Comparison of ENCODE assay signal across 9 cellular contexts in genomic region chr12:121810833-121811433, GRCh38. TPM values are rescaled to one million over a fixed set of nuclear protein-coding genes. Genes with fewer than 3 reads are reported as not detected.
DNase-seq lines count a peak whose midpoint lies in the region; ATAC-seq and TF ChIP-seq lines count a peak whose summit lies in the region.
"Had no signal": no experiment of that assay in that cellular context is flagged by ENCODE, and none has a peak within 500 bp of the region (broad histone marks: within the 10 kb centered on the region; RNA-seq: fewer than 3 reads in every experiment).

No MANE protein-coding gene starts in this region.

- peaks cover 23% of the 10 kb centered on the region for H3K4me1 Mint-ChIP-seq in endothelial cell (ENCODE audit: unreplicated experiment)

- DNase-seq in endothelial cell (ENCODE audit: low spot score) = no peak
- DNase-seq in psoas muscle = no peak
- DNase-seq in GM19240 (ENCODE audit: insufficient read length, low spot score) = no peak
- no peak for DNase-seq in NCI-H1048 (lab: John Stamatoyannopoulos, UW)
- DNase-seq: HCEC 1CT had no signal

- peaks cover 89% of the 10 kb centered on the region for H3K79me2 ChIP-seq in OCI-LY3 (ENCODE audit: low read length)

- H3K36me3 Mint-ChIP-seq in endothelial cell (ENCODE audit: low read depth, unreplicated experiment) = peaks cover 23% of the 10 kb centered on the region

- H3K4me2 ChIP-seq in OCI-LY3 (ENCODE audit: low read length) = peak overlapping the region; percentile 96

- intact Hi-C loops in psoas muscle (cut with DNase I) = loop anchor here (5.0 kb wide), 1 partner anchor 34 kb away; no protein-coding TSS in a partner anchor

- H3K9me3 Mint-ChIP-seq in endothelial cell (ENCODE audit: unreplicated experiment) = no peaks in the 10 kb centered on the region

- peak overlapping the region; percentile 75 for H3K4me3 Mint-ChIP-seq in endothelial cell (ENCODE audit: unreplicated experiment)

- H3K4me1 ChIP-seq in ES-I3 (ENCODE audit: insufficient read depth, low read length) (peaks cover 19% of the 10 kb centered on the region), OCI-LY3 (ENCODE audit: low read length) (peaks cover 35% of the 10 kb centered on the region), psoas muscle (peaks cover 48% of the 10 kb centered on the region)

- H3K36me3 ChIP-seq in ES-I3 (ENCODE audit: insufficient read depth, low read length) (0 out of 2 replicates have a peak, but pooled peaks cover 4% of the 10 kb centered on the region), OCI-LY3 (replicated peaks; ENCODE audit: low read depth, low read length) (peaks cover 71% of the 10 kb centered on the region), psoas muscle (ENCODE audit: insufficient read depth in 1 of 2, low read depth in 1 of 2) (peaks cover 3 to 56% of the 10 kb centered on the region in 2 donors)

- H3K4me3 ChIP-seq in OCI-LY3 (ENCODE audit: low read length) (peak overlapping the region; percentile 79), psoas muscle (peak overlapping the region; percentile 78)

- ATAC-seq in psoas muscle (no peak), HG03159 (IDR thresholded peaks at IDR 0.05; ENCODE audit: unreplicated experiment) (no peak), GM18517 (IDR thresholded peaks at IDR 0.05; ENCODE audit: unreplicated experiment) (no peak)

- peak overlapping the region; percentile 83 for H3K9ac ChIP-seq in ES-I3 (ENCODE audit: low read depth, low read length)
- peak overlapping the region; percentile 62; the same call in 1 of the 2 replicates for H3K9ac ChIP-seq in OCI-LY3 (ENCODE audit: low read length)

- no peak overlapping the region for H2AFZ ChIP-seq in OCI-LY3 (ENCODE audit: low read depth, low read length)

- peaks cover 9% of the 10 kb centered on the region for H3K27me3 Mint-ChIP-seq in endothelial cell (ENCODE audit: unreplicated experiment)

- 55 to 60% (median 57%) methylated on average over 6 of the region's 6 CpGs for WGBS in psoas muscle, 3 donors

- peak overlapping the region; percentile 65 for H3K27ac Mint-ChIP-seq in endothelial cell (ENCODE audit: unreplicated experiment)

- peaks cover 45% of the 10 kb centered on the region for H4K20me1 ChIP-seq in OCI-LY3 (ENCODE audit: insufficient read depth, low read length)

- H3K9me3 ChIP-seq in ES-I3 (ENCODE audit: control insufficient read depth, insufficient read depth, low read length) (no peaks in the 10 kb centered on the region), OCI-LY3 (ENCODE audit: insufficient read depth, low read length) (no peaks in the 10 kb centered on the region), psoas muscle (no peaks in the 10 kb centered on the region)

- H3K27ac ChIP-seq in OCI-LY3 (ENCODE audit: low read length) = peak overlapping the region; percentile 29; the same call in 1 of the 2 replicates
- peak overlapping the region; percentile 76 for H3K27ac ChIP-seq in psoas muscle

- H3K27me3 ChIP-seq in OCI-LY3 (ENCODE audit: low read depth, low read length) (no peaks in the 10 kb centered on the region), psoas muscle (ENCODE audit: insufficient read depth in 3 of 3, low read length in 2 of 3) (no peaks in the 10 kb centered on the region)

- no peak for TF ChIP-seq CTCF in OCI-LY3 (IDR thresholded peaks at IDR 0.05; ENCODE audit: low read depth, low read length)
- no peak for TF ChIP-seq CTCF in endothelial cell (IDR thresholded peaks at IDR 0.05; ENCODE audit: unreplicated experiment)
- TF ChIP-seq CTCF in psoas muscle (IDR thresholded peaks at IDR 0.05) = no peak

RNA-seq across cellular contexts. Expression of gene SETD1B, which starts 7.1 kb away (rescaled TPM):
- total RNA-seq in endothelial cell (ENCODE audit: unreplicated experiment) = 25.3 TPM
- 10 to 100 TPM in 3 of 4 donors, 1 to 10 TPM in 1; 9.2 to 13.0 (median 11.8) TPM for total RNA-seq in psoas muscle
- 1 to 10 TPM; 2.8 to 7.5 (median 3.0) TPM for polyA plus RNA-seq in psoas muscle

RNA-seq across cellular contexts. Expression of gene RHOF, which starts 17.4 kb away (rescaled TPM):
- total RNA-seq in endothelial cell (ENCODE audit: unreplicated experiment) (25.7 TPM), psoas muscle (1 to 10 TPM; 3.3 to 4.8 (median 3.9) TPM)
- 1 to 10 TPM; 1.4 to 4.3 (median 1.6) TPM for polyA plus RNA-seq in psoas muscle

RNA-seq across cellular contexts. Expression of gene HPD, which starts 47.7 kb away (rescaled TPM):
- total RNA-seq in endothelial cell (ENCODE audit: unreplicated experiment) (not detected), psoas muscle (1 to 10 TPM; 1.1 to 3.3 (median 3.0) TPM)
- polyA plus RNA-seq in psoas muscle = 1 to 10 TPM in 1 of 3 donors, under 1 TPM in 2; 0.67 to 1.6 (median 0.70) TPM
